ENCODE assay signal across 13 cellular contexts in genomic region chr9:98908897-98909634, GRCh38. TPM values are rescaled to one million over a fixed set of nuclear protein-coding genes. Genes with fewer than 3 reads are reported as not detected.
DNase-seq lines count a peak whose midpoint lies in the region; ATAC-seq and TF ChIP-seq lines count a peak whose summit lies in the region.
"Had no signal": no experiment of that assay in that cellular context is flagged by ENCODE, and none has a peak within 500 bp of the region (broad histone marks: within the 10 kb centered on the region; RNA-seq: fewer than 3 reads in every experiment).

No MANE protein-coding gene starts in this region.

- peaks cover 34% of the 10 kb centered on the region for H3K4me1 Mint-ChIP-seq in osteocyte (ENCODE audit: unreplicated experiment)

- CTCF ChIA-PET in AG04449 (lab: Yijun Ruan, JAX): interaction anchor here (1.1 to 1.3 kb wide), 5 partner anchors 8 to 89 kb away, joined by 3 to 5 read pairs (median 3); no protein-coding TSS in a partner anchor

- H3K4me3 ChIP-seq in AG04449 (ENCODE audit: low read depth, low read length): no peak overlapping the region
- H3K4me3 ChIP-seq: BLaER1, cardiac muscle cell had no signal

- no peak for ATAC-seq in HG02970 (IDR thresholded peaks at IDR 0.05; ENCODE audit: low FRiP score, unreplicated experiment)

- POLR2A ChIA-PET in AG04449 (lab: Yijun Ruan, JAX): interaction anchor here (1.5 kb wide), 1 partner anchor 10 kb away, joined by 4 read pairs; no protein-coding TSS in a partner anchor

- no peak overlapping the region for H3K4me3 Mint-ChIP-seq in osteocyte (ENCODE audit: unreplicated experiment)
- H3K4me3 Mint-ChIP-seq: stimulated activated naive CD8-positive, alpha-beta T cell treated with anti-CD3 and anti-CD28 coated beads, Interleukin-15, Interleukin-2, amounts not matched to agents 100 ng/mL and 50 ng/mL, for 24 hours had no signal

- TF ChIP-seq CTCF in AG04449 (IDR thresholded peaks at IDR 0.05; ENCODE audit: insufficient read depth, low read length, missing control alignments): no peak
- TF ChIP-seq CTCF in osteocyte (IDR thresholded peaks at IDR 0.05): no peak

- H3K27me3 Mint-ChIP-seq in osteocyte (ENCODE audit: unreplicated experiment): peaks cover 8% of the 10 kb centered on the region
- H3K27me3 Mint-ChIP-seq: stimulated activated naive CD8-positive, alpha-beta T cell treated with anti-CD3 and anti-CD28 coated beads, Interleukin-15, Interleukin-2, amounts not matched to agents 100 ng/mL and 50 ng/mL, for 24 hours had no signal

- H3K36me3 Mint-ChIP-seq in osteocyte (ENCODE audit: unreplicated experiment): no peaks in the 10 kb centered on the region

- peak overlapping the region; percentile 81 for H3K27ac Mint-ChIP-seq in osteocyte (ENCODE audit: unreplicated experiment)
- H3K27ac Mint-ChIP-seq: stimulated activated naive CD8-positive, alpha-beta T cell treated with anti-CD3 and anti-CD28 coated beads, Interleukin-15, Interleukin-2, amounts not matched to agents 100 ng/mL and 50 ng/mL, for 24 hours had no signal

- peak; percentile 65 for DNase-seq in AG04449 (ENCODE audit: low read depth, low spot score)
- DNase-seq in M059J (ENCODE audit: low read depth): peak; percentile 45
- peak; percentile 94 for DNase-seq in fibroblast of gingiva (ENCODE audit: low read depth)
- DNase-seq in osteocyte (ENCODE audit: extremely low spot score, unreplicated experiment): no peak
- DNase-seq in COLO829 (ENCODE audit: low spot score): no peak
- no peak for DNase-seq in NCI-H146 treated with DMSO at 0.1 percent for 48 hours (lab: John Stamatoyannopoulos, UW; ENCODE audit: unreplicated experiment)
- no peak for DNase-seq in NCI-H345 treated with DMSO at 0.1 percent for 48 hours (lab: John Stamatoyannopoulos, UW; ENCODE audit: unreplicated experiment)
- DNase-seq: activated CD8-positive, alpha-beta memory T cell treated with anti-CD3 and anti-CD28 coated beads, Interleukin-2, amount 50 U/mL, for 4 hours; NCI-H146 had no signal

- no peaks in the 10 kb centered on the region for H3K9me3 Mint-ChIP-seq in osteocyte (ENCODE audit: unreplicated experiment)
- H3K9me3 Mint-ChIP-seq: stimulated activated naive CD8-positive, alpha-beta T cell treated with anti-CD3 and anti-CD28 coated beads, Interleukin-15, Interleukin-2, amounts not matched to agents 100 ng/mL and 50 ng/mL, for 24 hours had no signal

RNA-seq across cellular contexts. Expression of gene COL15A1, which starts 34.6 kb away (rescaled TPM):
- 2.9 and 4.2 TPM in 2 replicates for total RNA-seq in M059J (2014; rRNA removed; shearing (Covaris generic))
- 0.34 and 0.81 TPM in 2 replicates for total RNA-seq in osteocyte

Comparison
In these comparisons a context has a peak if more than half of its experiments do, and no peak if none do; other contexts are left out.
1. DNase-seq: peak in AG04449 (single experiment), M059J (single experiment) and fibroblast of gingiva (single experiment); none in osteocyte (single experiment), COLO829 (single experiment), NCI-H146 treated with DMSO at 0.1 percent for 48 hours (single experiment) and NCI-H345 treated with DMSO at 0.1 percent for 48 hours (single experiment).